Comparison of ENCODE assay signal across 2 cellular contexts in the genomic region with DNA sequence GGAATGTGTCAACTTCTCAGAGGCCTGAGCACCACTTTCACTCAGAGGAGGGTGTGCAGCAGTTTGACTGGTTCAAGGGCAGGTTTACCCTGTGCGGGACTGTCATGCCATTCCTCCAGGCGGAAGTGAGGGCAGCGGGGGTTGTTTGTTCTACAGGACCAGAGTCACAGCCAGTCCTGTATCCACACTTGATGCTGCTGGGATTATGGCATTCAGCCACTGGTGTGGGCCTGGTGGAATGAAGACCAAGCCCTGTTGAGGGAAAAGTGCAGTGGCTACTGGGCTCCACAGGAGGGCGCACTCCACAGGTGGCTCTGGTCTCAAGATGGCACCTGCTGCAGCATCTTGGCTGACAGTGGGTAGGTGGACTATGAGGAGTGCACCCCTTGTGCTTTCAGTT.
TF ChIP-seq lines count a peak whose summit lies in the region.

No MANE protein-coding gene starts in this region.

TF ChIP-seq in HCT116, 20 proteins besides CTCF, POLR2A, EP300 and RAD21:
- TF ChIP-seq POLR2AphosphoS5 (IDR thresholded peaks at IDR 0.05; ENCODE audit: low read depth, low read length) = no peak
- TF ChIP-seq ZBTB33 (IDR thresholded peaks at IDR 0.05; ENCODE audit: extremely low read depth, insufficient replicate concordance, low read length) = no peak

TF ChIP-seq in K562, 482 proteins besides CTCF, POLR2A, EP300 and RAD21:
- TF ChIP-seq SP2 (IDR thresholded peaks at IDR 0.05; ENCODE audit: extremely low read depth, low read depth, low read length, poor library complexity, severe bottlenecking) = no peak
- TF ChIP-seq NR3C1 (CRISPR knock-in tag; IDR thresholded peaks at IDR 0.05) = no peak
- TF ChIP-seq, protein P1, sequence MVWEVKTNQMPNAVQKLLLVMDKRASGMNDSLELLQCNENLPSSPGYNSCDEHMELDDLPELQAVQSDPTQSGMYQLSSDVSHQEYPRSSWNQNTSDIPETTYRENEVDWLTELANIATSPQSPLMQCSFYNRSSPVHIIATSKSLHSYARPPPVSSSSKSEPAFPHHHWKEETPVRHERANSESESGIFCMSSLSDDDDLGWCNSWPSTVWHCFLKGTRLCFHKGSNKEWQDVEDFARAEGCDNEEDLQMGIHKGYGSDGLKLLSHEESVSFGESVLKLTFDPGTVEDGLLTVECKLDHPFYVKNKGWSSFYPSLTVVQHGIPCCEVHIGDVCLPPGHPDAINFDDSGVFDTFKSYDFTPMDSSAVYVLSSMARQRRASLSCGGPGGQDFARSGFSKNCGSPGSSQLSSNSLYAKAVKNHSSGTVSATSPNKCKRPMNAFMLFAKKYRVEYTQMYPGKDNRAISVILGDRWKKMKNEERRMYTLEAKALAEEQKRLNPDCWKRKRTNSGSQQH (CRISPR knock-in tag; IDR thresholded peaks at IDR 0.05) = no peak
- TF ChIP-seq ZNF253 (CRISPR knock-in tag; conservative IDR thresholded peaks at IDR 0.05) = no peak
- TF ChIP-seq, protein P2, sequence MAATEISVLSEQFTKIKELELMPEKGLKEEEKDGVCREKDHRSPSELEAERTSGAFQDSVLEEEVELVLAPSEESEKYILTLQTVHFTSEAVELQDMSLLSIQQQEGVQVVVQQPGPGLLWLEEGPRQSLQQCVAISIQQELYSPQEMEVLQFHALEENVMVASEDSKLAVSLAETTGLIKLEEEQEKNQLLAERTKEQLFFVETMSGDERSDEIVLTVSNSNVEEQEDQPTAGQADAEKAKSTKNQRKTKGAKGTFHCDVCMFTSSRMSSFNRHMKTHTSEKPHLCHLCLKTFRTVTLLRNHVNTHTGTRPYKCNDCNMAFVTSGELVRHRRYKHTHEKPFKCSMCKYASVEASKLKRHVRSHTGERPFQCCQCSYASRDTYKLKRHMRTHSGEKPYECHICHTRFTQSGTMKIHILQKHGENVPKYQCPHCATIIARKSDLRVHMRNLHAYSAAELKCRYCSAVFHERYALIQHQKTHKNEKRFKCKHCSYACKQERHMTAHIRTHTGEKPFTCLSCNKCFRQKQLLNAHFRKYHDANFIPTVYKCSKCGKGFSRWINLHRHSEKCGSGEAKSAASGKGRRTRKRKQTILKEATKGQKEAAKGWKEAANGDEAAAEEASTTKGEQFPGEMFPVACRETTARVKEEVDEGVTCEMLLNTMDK (IDR thresholded peaks at IDR 0.05; ENCODE audit: borderline replicate concordance, insufficient read depth, low read depth, low read length, poor library complexity, severe bottlenecking) = peak; percentile 76
- peak in 1 of 3 experiments; percentile 80 for TF ChIP-seq YY1 (IDR thresholded peaks at IDR 0.05; ENCODE audit: borderline replicate concordance in 1 of 3, control insufficient read depth in 1 of 3, extremely low read depth in 1 of 3, insufficient read depth in 3 of 3, insufficient read length in 1 of 3, insufficient replicate concordance in 2 of 3, low read depth in 1 of 3, low read length in 2 of 3)
- TF ChIP-seq ZNF311 (CRISPR knock-in tag; IDR thresholded peaks at IDR 0.05) = no peak
- TF ChIP-seq ZNF764 (CRISPR knock-in tag; IDR thresholded peaks at IDR 0.05; ENCODE audit: low read depth) = no peak
- TF ChIP-seq HNRNPLL (IDR thresholded peaks at IDR 0.05; ENCODE audit: low read depth, low read length, poor library complexity, severe bottlenecking) = no peak
- no peak for TF ChIP-seq ZBTB33 (CRISPR knock-in tag; IDR thresholded peaks at IDR 0.05)
- TF ChIP-seq FOXM1 (IDR thresholded peaks at IDR 0.05; ENCODE audit: low read depth) = no peak
- no peak for TF ChIP-seq FOXM1 (CRISPR knock-in tag; IDR thresholded peaks at IDR 0.05; ENCODE audit: low read depth)
- no peak for TF ChIP-seq TCF7L2 (IDR thresholded peaks at IDR 0.05; ENCODE audit: low read depth, low read length)
- TF ChIP-seq HNRNPK (IDR thresholded peaks at IDR 0.05; ENCODE audit: low read depth, low read length, poor library complexity, severe bottlenecking) = no peak
- no peak for TF ChIP-seq SPI1 (IDR thresholded peaks at IDR 0.05; ENCODE audit: borderline replicate concordance, low read depth, low read length)
- peak; percentile 30; the same call in 1 of the 2 replicates for TF ChIP-seq SMC3 (conservative IDR thresholded peaks at IDR 0.05; ENCODE audit: insufficient read depth, low read depth, low read length)
- TF ChIP-seq, protein P3, sequence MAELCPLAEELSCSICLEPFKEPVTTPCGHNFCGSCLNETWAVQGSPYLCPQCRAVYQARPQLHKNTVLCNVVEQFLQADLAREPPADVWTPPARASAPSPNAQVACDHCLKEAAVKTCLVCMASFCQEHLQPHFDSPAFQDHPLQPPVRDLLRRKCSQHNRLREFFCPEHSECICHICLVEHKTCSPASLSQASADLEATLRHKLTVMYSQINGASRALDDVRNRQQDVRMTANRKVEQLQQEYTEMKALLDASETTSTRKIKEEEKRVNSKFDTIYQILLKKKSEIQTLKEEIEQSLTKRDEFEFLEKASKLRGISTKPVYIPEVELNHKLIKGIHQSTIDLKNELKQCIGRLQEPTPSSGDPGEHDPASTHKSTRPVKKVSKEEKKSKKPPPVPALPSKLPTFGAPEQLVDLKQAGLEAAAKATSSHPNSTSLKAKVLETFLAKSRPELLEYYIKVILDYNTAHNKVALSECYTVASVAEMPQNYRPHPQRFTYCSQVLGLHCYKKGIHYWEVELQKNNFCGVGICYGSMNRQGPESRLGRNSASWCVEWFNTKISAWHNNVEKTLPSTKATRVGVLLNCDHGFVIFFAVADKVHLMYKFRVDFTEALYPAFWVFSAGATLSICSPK (IDR thresholded peaks at IDR 0.05; ENCODE audit: borderline replicate concordance) = no peak
